Comparison of ENCODE assay signal across 1 cellular context in the genomic region with DNA sequence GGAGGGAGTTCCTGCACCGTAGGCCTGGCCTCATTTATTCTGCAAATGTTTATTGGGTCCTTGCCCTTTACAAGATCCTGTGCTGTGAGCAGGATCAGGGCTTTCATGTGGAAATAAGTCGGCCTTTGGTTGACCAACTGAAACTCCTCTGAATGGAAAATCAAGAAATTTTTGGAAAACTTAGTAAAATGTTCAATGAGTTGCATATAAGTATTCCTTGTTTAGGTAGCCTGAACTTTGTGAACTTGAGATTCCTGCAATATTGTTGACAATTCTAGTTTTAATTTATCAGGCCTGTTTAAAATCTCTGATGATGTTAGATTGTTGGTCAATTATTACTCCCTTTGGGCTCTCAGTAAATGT.
TF ChIP-seq lines count a peak whose summit lies in the region.

No MANE protein-coding gene starts in this region.

TF ChIP-seq in SK-N-SH treated with all-trans-retinoic acid at 6 μM for 48 hours, 23 proteins besides CTCF, POLR2A, EP300 and RAD21 (continued from another document):
- TF ChIP-seq, protein P1, sequence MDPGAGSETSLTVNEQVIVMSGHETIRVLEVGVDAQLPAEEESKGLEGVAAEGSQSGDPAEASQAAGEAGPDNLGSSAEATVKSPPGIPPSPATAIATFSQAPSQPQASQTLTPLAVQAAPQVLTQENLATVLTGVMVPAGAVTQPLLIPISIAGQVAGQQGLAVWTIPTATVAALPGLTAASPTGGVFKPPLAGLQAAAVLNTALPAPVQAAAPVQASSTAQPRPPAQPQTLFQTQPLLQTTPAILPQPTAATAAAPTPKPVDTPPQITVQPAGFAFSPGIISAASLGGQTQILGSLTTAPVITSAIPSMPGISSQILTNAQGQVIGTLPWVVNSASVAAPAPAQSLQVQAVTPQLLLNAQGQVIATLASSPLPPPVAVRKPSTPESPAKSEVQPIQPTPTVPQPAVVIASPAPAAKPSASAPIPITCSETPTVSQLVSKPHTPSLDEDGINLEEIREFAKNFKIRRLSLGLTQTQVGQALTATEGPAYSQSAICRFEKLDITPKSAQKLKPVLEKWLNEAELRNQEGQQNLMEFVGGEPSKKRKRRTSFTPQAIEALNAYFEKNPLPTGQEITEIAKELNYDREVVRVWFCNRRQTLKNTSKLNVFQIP (CRISPR knock-in tag; IDR thresholded peaks at IDR 0.05; ENCODE audit: borderline replicate concordance, low read depth): no peak
- TF ChIP-seq RARB (CRISPR knock-in tag; IDR thresholded peaks at IDR 0.05) (no peak), PPARA (CRISPR knock-in tag; IDR thresholded peaks at IDR 0.05; ENCODE audit: borderline replicate concordance) (no peak), ARNTL (CRISPR knock-in tag; IDR thresholded peaks at IDR 0.05; ENCODE audit: borderline replicate concordance, low read depth) (no peak), TCF4 (CRISPR knock-in tag; IDR thresholded peaks at IDR 0.05; ENCODE audit: borderline replicate concordance) (no peak), ZNF8 (CRISPR knock-in tag; IDR thresholded peaks at IDR 0.05) (no peak), GLIS3 (CRISPR knock-in tag; IDR thresholded peaks at IDR 0.05) (no peak), BACH2 (CRISPR knock-in tag; IDR thresholded peaks at IDR 0.05; ENCODE audit: borderline replicate concordance) (no peak)
